15 cellular contexts compared by ENCODE assay signal in genomic region chr5:3600106-3600997, GRCh38. TPM values are rescaled to one million over a fixed set of nuclear protein-coding genes. Genes with fewer than 3 reads are reported as not detected.
DNase-seq lines count a peak whose midpoint lies in the region; ATAC-seq and TF ChIP-seq lines count a peak whose summit lies in the region.
"Had no signal": no experiment of that assay in that cellular context is flagged by ENCODE, and none has a peak within 500 bp of the region (broad histone marks: within the 10 kb centered on the region; RNA-seq: fewer than 3 reads in every experiment).

No MANE protein-coding gene starts in this region.

- H3K4me1 ChIP-seq in mammary epithelial cell (ENCODE audit: insufficient read depth, low read length) (peaks cover 37% of the 10 kb centered on the region), subcutaneous abdominal adipose tissue (ENCODE audit: control insufficient read depth in 5 of 5, insufficient read depth in 5 of 5, low read length in 5 of 5) (peaks cover 0 to 56% (median 47%) of the 10 kb centered on the region in 5 donors)
- H3K4me1 ChIP-seq: A549 had no signal

- intact Hi-C loops in mammary epithelial cell (cut with micrococcal nuclease), result loop anchor here (1.0 to 10.0 kb wide), 6 partner anchors 294 to 1566 kb away; no protein-coding TSS in a partner anchor

- peaks cover 14% of the 10 kb centered on the region for H3K36me3 Mint-ChIP-seq in activated CD8-positive, alpha-beta memory T cell treated with anti-CD3 and anti-CD28 coated beads, Interleukin-2, amount 10 ng/mL, durations not matched to agents 7 days and 5 days
- no peaks in the 10 kb centered on the region for H3K36me3 Mint-ChIP-seq in effector memory CD8-positive, alpha-beta T cell (ENCODE audit: insufficient read depth)
- no peaks in the 10 kb centered on the region for H3K36me3 Mint-ChIP-seq in activated T-cell treated with anti-CD3 and anti-CD28 coated beads, Interleukin-2, amount 50 U/mL, for 4 hours (ENCODE audit: insufficient read depth)

- H3K4me2 ChIP-seq in mammary epithelial cell (ENCODE audit: insufficient read depth, low read depth, low read length), result peak overlapping the region; percentile 99
- H3K4me2 ChIP-seq: A549 had no signal

- no peaks in the 10 kb centered on the region for H3K4me1 Mint-ChIP-seq in activated CD8-positive, alpha-beta memory T cell treated with anti-CD3 and anti-CD28 coated beads, Interleukin-2, amount 10 ng/mL, durations not matched to agents 7 days and 5 days
- no peaks in the 10 kb centered on the region for H3K4me1 Mint-ChIP-seq in effector memory CD8-positive, alpha-beta T cell (ENCODE audit: low read depth in 2 of 2)
- H3K4me1 Mint-ChIP-seq in activated T-cell treated with anti-CD3 and anti-CD28 coated beads, Interleukin-2, amount 50 U/mL, for 4 hours (ENCODE audit: low read depth), result peaks cover 5% of the 10 kb centered on the region

- BruUV-seq in mammary epithelial cell (replicated peaks; lab: Mats Ljungman, UMichigan), result no TSS peak

- H3K27ac ChIP-seq in mammary epithelial cell (ENCODE audit: insufficient read depth, low read depth, low read length), result peak overlapping the region; percentile 96
- H3K27ac ChIP-seq in subcutaneous abdominal adipose tissue (ENCODE audit: low read depth, low read length), result no peak overlapping the region
- H3K27ac ChIP-seq: A549, KMS-11, thyroid gland had no signal

- H3K36me3 ChIP-seq in mammary epithelial cell (ENCODE audit: insufficient read depth, low read length), result no peaks in the 10 kb centered on the region
- H3K36me3 ChIP-seq in kidney epithelial cell (ENCODE audit: control insufficient read depth, insufficient read depth, low read length), result peaks cover 1% of the 10 kb centered on the region
- H3K36me3 ChIP-seq in subcutaneous abdominal adipose tissue (ENCODE audit: control insufficient read depth in 5 of 5, insufficient read depth in 5 of 5, low read length in 5 of 5), result peaks cover 0 to 3% (median 0%) of the 10 kb centered on the region in 5 donors
- H3K36me3 ChIP-seq: thyroid gland had no signal

- H3K27ac Mint-ChIP-seq in activated CD8-positive, alpha-beta memory T cell treated with anti-CD3 and anti-CD28 coated beads, Interleukin-2, amount 10 ng/mL, durations not matched to agents 7 days and 5 days, result peak overlapping the region; percentile 7
- no peak overlapping the region for H3K27ac Mint-ChIP-seq in effector memory CD8-positive, alpha-beta T cell
- H3K27ac Mint-ChIP-seq: natural killer cell had no signal

- H3K9ac ChIP-seq in mammary epithelial cell (ENCODE audit: insufficient read depth, low read length) (peak overlapping the region; percentile 99), subcutaneous abdominal adipose tissue (ENCODE audit: low read length in 5 of 5) (no peak overlapping the region)
- H3K9ac ChIP-seq: KMS-11 had no signal

- WGBS in mammary epithelial cell (ENCODE audit: low coverage, missing lambda C conversion rate), result under 1% methylated on average over 32 of the region's 66 CpGs

- H3K79me2 ChIP-seq in mammary epithelial cell (ENCODE audit: insufficient read depth, low read length), result peaks cover 98% of the 10 kb centered on the region

- H3K9me3 Mint-ChIP-seq in activated CD8-positive, alpha-beta memory T cell treated with anti-CD3 and anti-CD28 coated beads, Interleukin-2, amount 10 ng/mL, durations not matched to agents 7 days and 5 days (ENCODE audit: low read depth), result peaks cover 2% of the 10 kb centered on the region
- H3K9me3 Mint-ChIP-seq in effector memory CD8-positive, alpha-beta T cell, result peaks cover 9 to 12% of the 10 kb centered on the region in 2 donors
- H3K9me3 Mint-ChIP-seq in activated T-cell treated with anti-CD3 and anti-CD28 coated beads, Interleukin-2, amount 50 U/mL, for 4 hours, result no peaks in the 10 kb centered on the region
- H3K9me3 Mint-ChIP-seq: natural killer cell had no signal

- H3K27me3 ChIP-seq in mammary epithelial cell (ENCODE audit: insufficient read depth, low read length) (no peaks in the 10 kb centered on the region), kidney epithelial cell (ENCODE audit: control insufficient read depth, insufficient read depth, low read length) (peaks cover 74% of the 10 kb centered on the region), subcutaneous abdominal adipose tissue (ENCODE audit: control insufficient read depth in 5 of 5, insufficient read depth in 4 of 5, low read length in 5 of 5) (peaks cover 0 to 49% (median 28%) of the 10 kb centered on the region in 5 donors)

- CTCF ChIA-PET in activated CD8-positive, alpha-beta memory T cell treated with anti-CD3 and anti-CD28 coated beads, Interleukin-2, amount 10 ng/mL, durations not matched to agents 7 days and 5 days (lab: Charles Lee), result no interaction called here
- CTCF ChIA-PET in mammary epithelial cell (lab: Charles Lee; ENCODE audit: low non-redundant PET), result no interaction called here

- no peaks in the 10 kb centered on the region for H3K9me3 ChIP-seq in mammary epithelial cell (replicated peaks; ENCODE audit: insufficient read depth, low read length)
- H3K9me3 ChIP-seq in subcutaneous abdominal adipose tissue (ENCODE audit: control insufficient read depth in 5 of 5, low read length in 5 of 5), result no peaks in the 10 kb centered on the region
- H3K9me3 ChIP-seq: A549, thyroid gland had no signal

- in situ Hi-C loops in mammary epithelial cell (cut with MboI; ENCODE audit: low sequenced_read_pairs in 2 of 2), result loop anchor here (10.0 to 25.0 kb wide), 2 partner anchors 487 to 694 kb away; no protein-coding TSS in a partner anchor

- H3K27me3 Mint-ChIP-seq in activated CD8-positive, alpha-beta memory T cell treated with anti-CD3 and anti-CD28 coated beads, Interleukin-2, amount 10 ng/mL, durations not matched to agents 7 days and 5 days, result peaks cover 68% of the 10 kb centered on the region
- H3K27me3 Mint-ChIP-seq in effector memory CD8-positive, alpha-beta T cell, result peaks cover 41 to 73% of the 10 kb centered on the region in 2 donors
- H3K27me3 Mint-ChIP-seq in activated T-cell treated with anti-CD3 and anti-CD28 coated beads, Interleukin-2, amount 50 U/mL, for 4 hours (ENCODE audit: low read depth), result peaks cover 71% of the 10 kb centered on the region

- H2AFZ ChIP-seq in mammary epithelial cell (ENCODE audit: low read depth, low read length), result no peak overlapping the region

- dilution Hi-C loops in mammary epithelial cell (cut with HindIII; ENCODE audit: low sequenced_read_pairs), result loop anchor here (25.0 kb wide), 1 partner anchor 762 kb away; no protein-coding TSS in a partner anchor

- no peak for DNase-seq in activated CD8-positive, alpha-beta memory T cell treated with anti-CD3 and anti-CD28 coated beads, Interleukin-2, amount 10 ng/mL, durations not matched to agents 7 days and 5 days
- no peak for DNase-seq in activated CD8-positive, alpha-beta memory T cell treated with anti-CD3 and anti-CD28 coated beads, Interleukin-2, amount 50 U/mL, for 4 hours
- DNase-seq in mammary epithelial cell (peak; percentile 51), kidney epithelial cell (ENCODE audit: low read depth) (no peak), T-helper 1 cell (no peak)
- no peak for DNase-seq in effector memory CD8-positive, alpha-beta T cell
- DNase-seq in activated T-cell treated with anti-CD3 and anti-CD28 coated beads, Interleukin-2, amount 50 U/mL, for 4 hours, result no peak
- DNase-seq: kidney glomerular epithelial cell, natural killer cell, NCI-H1930, thyroid gland had no signal

- H3K4me3 ChIP-seq in mammary epithelial cell (replicated peaks in 1 of 3; ENCODE audit: insufficient read depth in 1 of 3, low read depth in 2 of 3, low read length in 3 of 3), result peak overlapping the region; percentile 82 to 100 (median 97)
- peak overlapping the region; percentile 9 for H3K4me3 ChIP-seq in kidney epithelial cell (ENCODE audit: low read depth, low read length)
- peak overlapping the region in 3 of 5 donors; percentile 24 to 34 (median 29) for H3K4me3 ChIP-seq in subcutaneous abdominal adipose tissue (ENCODE audit: low read depth in 1 of 5, low read length in 5 of 5)
- H3K4me3 ChIP-seq: A549, thyroid gland had no signal

- no peaks in the 10 kb centered on the region for H4K20me1 ChIP-seq in mammary epithelial cell (ENCODE audit: insufficient read depth, low read length)

- no peak for ATAC-seq in activated CD8-positive, alpha-beta memory T cell treated with anti-CD3 and anti-CD28 coated beads, Interleukin-2, amount 10 ng/mL, durations not matched to agents 7 days and 5 days
- ATAC-seq in effector memory CD8-positive, alpha-beta T cell (replicated peaks), result no peak
- ATAC-seq in activated T-cell treated with anti-CD3 and anti-CD28 coated beads, Interleukin-2, amount 50 U/mL, for 4 hours, result no peak
- ATAC-seq: A549; activated naive CD4-positive, alpha-beta T cell treated with anti-CD3 and anti-CD28 coated beads, Interleukin-2, amount 50 U/mL, for 72 hours; natural killer cell had no signal

- H3K4me3 Mint-ChIP-seq in activated CD8-positive, alpha-beta memory T cell treated with anti-CD3 and anti-CD28 coated beads, Interleukin-2, amount 10 ng/mL, durations not matched to agents 7 days and 5 days, result no peak overlapping the region
- H3K4me3 Mint-ChIP-seq in effector memory CD8-positive, alpha-beta T cell, result no peak overlapping the region
- H3K4me3 Mint-ChIP-seq in activated T-cell treated with anti-CD3 and anti-CD28 coated beads, Interleukin-2, amount 50 U/mL, for 4 hours, result no peak overlapping the region

- no peak for TF ChIP-seq CTCF in mammary epithelial cell (conservative IDR thresholded peaks at IDR 0.05 in 1 of 2, IDR thresholded peaks at IDR 0.05 in 1 of 2; ENCODE audit: extremely low read depth in 1 of 2, insufficient read depth in 1 of 2, low read depth in 1 of 2, low read length in 2 of 2)
- no peak for TF ChIP-seq CTCF in kidney epithelial cell (IDR thresholded peaks at IDR 0.05; ENCODE audit: insufficient read depth, low read length, poor library complexity, severe bottlenecking)

RNA-seq across cellular contexts. Expression of gene IRX1, which starts 4.7 kb away (rescaled TPM):
- not detected for total RNA-seq in activated CD8-positive, alpha-beta memory T cell treated with anti-CD3 and anti-CD28 coated beads, Interleukin-2, amount 10 ng/mL, durations not matched to agents 7 days and 5 days
- total RNA-seq in mammary epithelial cell, result 100 to 1,000 TPM in 1 of 2 donors, 10 to 100 TPM in 1; 29.8 to 200 TPM
- polyA plus RNA-seq in mammary epithelial cell, result 29.6 TPM
- polyA minus RNA-seq in mammary epithelial cell, result 14.3 TPM
- total RNA-seq in kidney epithelial cell, result 6.5 and 6.6 TPM in 2 replicates
- total RNA-seq in activated T-cell treated with anti-CD3 and anti-CD28 coated beads, Interleukin-2, amount 50 U/mL, for 4 hours, result not detected
- total RNA-seq: activated naive CD4-positive, alpha-beta T cell treated with anti-CD3 and anti-CD28 coated beads, Interleukin-2, amount 50 U/mL, for 72 hours; natural killer cell had no signal
- polyA plus RNA-seq: A549 had no signal

Comparison
In these comparisons a context has a peak if more than half of its experiments do, and no peak if none do; other contexts are left out.
1. H3K4me3 ChIP-seq: peak in every context shown above with its lines; median percentile 97 in mammary epithelial cell; 29 in subcutaneous abdominal adipose tissue; 9 in kidney epithelial cell.